In genomic region chr2:18934886-18935285, GRCh38 we compare ENCODE assay signal across 27 cellular contexts.
"Had no signal": no experiment of that assay in that cellular context is flagged by ENCODE, and none has a peak within 500 bp of the region (broad histone marks: within the 10 kb centered on the region; RNA-seq: fewer than 3 reads in every experiment).

No MANE protein-coding gene starts in this region.

- H3K4me3 ChIP-seq: lung, mucosa of descending colon, pancreas, right atrium auricular region, smooth muscle cell, suprapubic skin, transverse colon, upper lobe of right lung, uterus had no signal

- DNase-seq: cortex of kidney; effector memory CD8-positive, alpha-beta T cell; mesenchymal stem cell; mucosa of descending colon; naive B cell; pancreas; stimulated activated CD4-positive, alpha-beta T cell treated with anti-CD3 and anti-CD28 coated beads, Interleukin-12 subunit alpha, Interleukin-12 subunit beta, amount 100 ng/mL, for 4 hours; stimulated activated CD4-positive, alpha-beta T cell treated with anti-CD3 and anti-CD28 coated beads, Interleukin-1b, Interleukin-23, amount 100 ng/mL, for 48 hours; stimulated activated CD4-positive, alpha-beta T cell treated with anti-CD3 and anti-CD28 coated beads, Interleukin-4, amount 100 ng/mL, for 1 hour; stimulated activated CD8-positive, alpha-beta memory T cell treated with anti-CD3 and anti-CD28 coated beads, Interleukin-4, amount 100 ng/mL, for 48 hours; stimulated activated naive CD4-positive, alpha-beta T cell; stimulated activated naive CD8-positive, alpha-beta T cell treated with anti-CD3 and anti-CD28 coated beads, Interleukin-15, amount 100 ng/mL, for 72 hours; transverse colon; upper lobe of right lung; uterus had no signal

- H3K27ac Mint-ChIP-seq: effector memory CD8-positive, alpha-beta T cell; mesothelial cell of epicardium; natural killer cell treated with Interleukin-12 subunit alpha and Interleukin-12 subunit beta and Interleukin-15 and Interleukin-18, amount 100 ng/mL, for 72 hours; progenitor cell of endocrine pancreas; stimulated activated naive CD8-positive, alpha-beta T cell treated with anti-CD3 and anti-CD28 coated beads, Interleukin-15, amount 100 ng/mL, for 72 hours had no signal

- H3K36me3 ChIP-seq: neutrophil, pancreas, right atrium auricular region, suprapubic skin, transverse colon, upper lobe of right lung, uterus had no signal

- H3K36me3 Mint-ChIP-seq: mesothelial cell of epicardium; natural killer cell treated with Interleukin-12 subunit alpha and Interleukin-12 subunit beta and Interleukin-15 and Interleukin-18, amount 100 ng/mL, for 72 hours had no signal

- H3K27me3 Mint-ChIP-seq: effector memory CD8-positive, alpha-beta T cell; natural killer cell treated with Interleukin-12 subunit alpha and Interleukin-12 subunit beta and Interleukin-15 and Interleukin-18, amount 100 ng/mL, for 72 hours; progenitor cell of endocrine pancreas; stimulated activated naive CD8-positive, alpha-beta T cell treated with anti-CD3 and anti-CD28 coated beads, Interleukin-15, amount 100 ng/mL, for 72 hours had no signal

- FAIRE-seq: endometrium, frontal cortex, keratinocyte, pancreas had no signal

- H3K9me3 Mint-ChIP-seq: effector memory CD8-positive, alpha-beta T cell; mesothelial cell of epicardium; stimulated activated naive CD8-positive, alpha-beta T cell treated with anti-CD3 and anti-CD28 coated beads, Interleukin-15, amount 100 ng/mL, for 72 hours had no signal

- H3K27me3 ChIP-seq: neutrophil, pancreas, right atrium auricular region, suprapubic skin, transverse colon, upper lobe of right lung, uterus had no signal

- H3K4me3 Mint-ChIP-seq: effector memory CD8-positive, alpha-beta T cell; mesothelial cell of epicardium; naive B cell; natural killer cell treated with Interleukin-12 subunit alpha and Interleukin-12 subunit beta and Interleukin-15 and Interleukin-18, amount 100 ng/mL, for 72 hours; neural crest cell; stimulated activated naive CD8-positive, alpha-beta T cell treated with anti-CD3 and anti-CD28 coated beads, Interleukin-15, amount 100 ng/mL, for 72 hours had no signal

- H3K4me1 Mint-ChIP-seq: neural crest cell; stimulated activated naive CD8-positive, alpha-beta T cell treated with anti-CD3 and anti-CD28 coated beads, Interleukin-15, amount 100 ng/mL, for 72 hours had no signal
